1 cellular context compared by ENCODE assay signal in genomic region chr12:42162940-42163339, GRCh38.
TF ChIP-seq lines count a peak whose summit lies in the region.

No MANE protein-coding gene starts in this region.

TF ChIP-seq in HEK293, 187 proteins besides CTCF, POLR2A, EP300 and RAD21 (continued from another document):
- TF ChIP-seq PRDM6 (tag by site-specific recombination; IDR thresholded peaks at IDR 0.05) (peak; percentile 45; the same call in 1 of the 2 replicates), ZBTB20 (tag by site-specific recombination; IDR thresholded peaks at IDR 0.05) (peak; percentile 61; the same call in 1 of the 2 replicates)
